Comparison of ENCODE assay signal across 12 cellular contexts in the genomic region with DNA sequence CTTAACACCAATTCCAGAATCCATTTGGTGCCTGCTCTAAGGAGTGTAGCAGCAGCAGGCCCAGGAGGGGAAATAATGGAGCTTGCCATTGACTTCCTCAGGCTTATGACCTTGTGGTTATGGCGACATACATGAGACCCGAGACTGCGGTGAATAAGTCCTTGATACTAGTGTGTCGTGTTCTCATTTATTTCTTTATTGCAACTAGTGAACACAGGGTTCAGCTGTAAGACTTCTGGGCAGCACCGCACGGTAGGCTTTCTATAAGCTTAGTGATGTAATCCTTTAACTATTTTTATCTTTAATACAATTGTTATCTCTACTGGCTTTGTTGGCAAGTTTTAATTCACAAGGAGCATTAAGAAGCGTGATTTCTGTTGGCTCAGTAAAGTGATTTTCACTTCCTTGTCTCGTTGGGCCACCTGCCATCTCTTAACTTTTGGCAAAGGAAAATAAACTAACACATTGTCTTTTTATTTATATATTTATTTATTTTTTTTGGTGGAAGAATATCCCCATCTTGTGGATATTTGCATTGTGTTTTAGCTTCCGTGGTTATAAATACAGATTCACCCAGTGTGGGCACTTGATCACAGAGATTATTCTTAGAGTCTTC.
DNase-seq lines count a peak whose midpoint lies in the region; ATAC-seq and TF ChIP-seq lines count a peak whose summit lies in the region.
"Had no signal": no experiment of that assay in that cellular context is flagged by ENCODE, and none has a peak within 500 bp of the region (broad histone marks: within the 10 kb centered on the region; RNA-seq: fewer than 3 reads in every experiment).

No MANE protein-coding gene starts in this region.

- peaks cover 4% of the 10 kb centered on the region for H3K27me3 Mint-ChIP-seq in nephron (ENCODE audit: low read depth)
- H3K27me3 Mint-ChIP-seq in activated CD4-positive, alpha-beta T cell treated with anti-CD3 and anti-CD28 coated beads, Interleukin-2, amount 10 ng/mL, durations not matched to agents 24 days and 14 days = peaks cover 2% of the 10 kb centered on the region

- no peaks in the 10 kb centered on the region for H3K9me3 ChIP-seq in OCI-LY1 (ENCODE audit: low read length)
- H3K9me3 ChIP-seq in fibroblast of lung (ENCODE audit: control insufficient read depth, insufficient read depth, low read depth, low read length) = no peaks in the 10 kb centered on the region

- H3K4me2 ChIP-seq in OCI-LY1 (ENCODE audit: low read length) (peak overlapping the region; percentile 63), fibroblast of lung (ENCODE audit: extremely low read depth, insufficient read depth, low read length) (no peak overlapping the region)

- H3K36me3 Mint-ChIP-seq in nephron (ENCODE audit: low read depth) = peaks cover 5% of the 10 kb centered on the region
- no peaks in the 10 kb centered on the region for H3K36me3 Mint-ChIP-seq in activated CD4-positive, alpha-beta T cell treated with anti-CD3 and anti-CD28 coated beads, Interleukin-2, amount 10 ng/mL, durations not matched to agents 24 days and 14 days (ENCODE audit: low read depth)
- H3K36me3 Mint-ChIP-seq: stimulated activated effector memory CD8-positive, alpha-beta T cell treated with anti-CD3 and anti-CD28 coated beads, Interleukin-12 subunit alpha, Interleukin-12 subunit beta, amount 100 ng/mL, for 72 hours had no signal

- H3K36me3 ChIP-seq in OCI-LY1 (ENCODE audit: insufficient read depth, low read length) (peaks cover 46% of the 10 kb centered on the region), fibroblast of lung (ENCODE audit: control insufficient read depth, insufficient read depth, low read length) (no peaks in the 10 kb centered on the region)

- peaks cover 3% of the 10 kb centered on the region for H3K9me3 Mint-ChIP-seq in nephron
- no peaks in the 10 kb centered on the region for H3K9me3 Mint-ChIP-seq in activated CD4-positive, alpha-beta T cell treated with anti-CD3 and anti-CD28 coated beads, Interleukin-2, amount 10 ng/mL, durations not matched to agents 24 days and 14 days
- H3K9me3 Mint-ChIP-seq: activated naive CD4-positive, alpha-beta T cell treated with anti-CD3 and anti-CD28 coated beads for 36 hours; stimulated activated effector memory CD8-positive, alpha-beta T cell treated with anti-CD3 and anti-CD28 coated beads, Interleukin-12 subunit alpha, Interleukin-12 subunit beta, amount 100 ng/mL, for 72 hours had no signal

- H3K4me3 ChIP-seq in OCI-LY1 (ENCODE audit: low read depth, low read length, poor library complexity, severe bottlenecking) = peak overlapping the region; percentile 11
- no peak overlapping the region for H3K4me3 ChIP-seq in fibroblast of lung (replicated peaks in 1 of 4; ENCODE audit: control extremely low read depth in 1 of 4, insufficient read depth in 1 of 4, low read depth in 3 of 4, low read length in 4 of 4)

- H3K4me1 ChIP-seq in OCI-LY1 (ENCODE audit: insufficient read depth, low read length, severe bottlenecking) (peaks cover 57% of the 10 kb centered on the region), fibroblast of lung (ENCODE audit: control insufficient read depth, extremely low read depth, insufficient read depth, low read length) (no peaks in the 10 kb centered on the region)

- peaks cover 31% of the 10 kb centered on the region for H3K4me1 Mint-ChIP-seq in nephron
- peaks cover 5% of the 10 kb centered on the region for H3K4me1 Mint-ChIP-seq in activated CD4-positive, alpha-beta T cell treated with anti-CD3 and anti-CD28 coated beads, Interleukin-2, amount 10 ng/mL, durations not matched to agents 24 days and 14 days
- H3K4me1 Mint-ChIP-seq: stimulated activated effector memory CD8-positive, alpha-beta T cell treated with anti-CD3 and anti-CD28 coated beads, Interleukin-12 subunit alpha, Interleukin-12 subunit beta, amount 100 ng/mL, for 72 hours had no signal

- peak overlapping the region in 2 of 3 experiments; percentile 11 to 42 for H3K27ac Mint-ChIP-seq in nephron
- H3K27ac Mint-ChIP-seq in activated CD4-positive, alpha-beta T cell treated with anti-CD3 and anti-CD28 coated beads, Interleukin-2, amount 10 ng/mL, durations not matched to agents 24 days and 14 days = no peak overlapping the region
- H3K27ac Mint-ChIP-seq: activated naive CD4-positive, alpha-beta T cell treated with anti-CD3 and anti-CD28 coated beads for 36 hours; stimulated activated effector memory CD8-positive, alpha-beta T cell treated with anti-CD3 and anti-CD28 coated beads, Interleukin-12 subunit alpha, Interleukin-12 subunit beta, amount 100 ng/mL, for 72 hours had no signal

- peaks cover 6% of the 10 kb centered on the region; the same call in 1 of the 2 replicates for H3F3A ChIP-seq in OCI-LY1 (ENCODE audit: insufficient read depth, low read length)

- peak overlapping the region; percentile 44 for H3K9ac ChIP-seq in OCI-LY1 (ENCODE audit: low read length)
- H3K9ac ChIP-seq in fibroblast of lung (ENCODE audit: insufficient read depth, low read length) = no peak overlapping the region

- H4K20me1 ChIP-seq in OCI-LY1 (ENCODE audit: insufficient read depth, low read length) (no peaks in the 10 kb centered on the region), fibroblast of lung (ENCODE audit: control insufficient read depth, extremely low read depth, insufficient read depth, low read length) (no peaks in the 10 kb centered on the region)

- TF ChIP-seq CTCF in OCI-LY1 (IDR thresholded peaks at IDR 0.05; ENCODE audit: low read length) (no peak), fibroblast of lung (conservative IDR thresholded peaks at IDR 0.05 in 1 of 2, IDR thresholded peaks at IDR 0.05 in 1 of 2; ENCODE audit: low read depth in 1 of 2, low read length in 2 of 2) (peak in 1 of 2 donors; percentile 3), nephron (IDR thresholded peaks at IDR 0.05; ENCODE audit: unreplicated experiment in 3 of 3) (no peak)

- H3K27ac ChIP-seq in OCI-LY1 (ENCODE audit: low read depth, low read length, poor library complexity, severe bottlenecking) = peak overlapping the region; percentile 99
- H3K27ac ChIP-seq in fibroblast of lung (ENCODE audit: insufficient read depth, low read length) = no peak overlapping the region

- H3K4me3 Mint-ChIP-seq in nephron = no peak overlapping the region
- H3K4me3 Mint-ChIP-seq in activated CD4-positive, alpha-beta T cell treated with anti-CD3 and anti-CD28 coated beads, Interleukin-2, amount 10 ng/mL, durations not matched to agents 24 days and 14 days = no peak overlapping the region
- H3K4me3 Mint-ChIP-seq: activated naive CD4-positive, alpha-beta T cell treated with anti-CD3 and anti-CD28 coated beads for 36 hours; stimulated activated effector memory CD8-positive, alpha-beta T cell treated with anti-CD3 and anti-CD28 coated beads, Interleukin-12 subunit alpha, Interleukin-12 subunit beta, amount 100 ng/mL, for 72 hours had no signal

- intact Hi-C loops in activated CD4-positive, alpha-beta T cell treated with anti-CD3 and anti-CD28 coated beads, Interleukin-2, amount 10 ng/mL, durations not matched to agents 24 days and 14 days (cut with micrococcal nuclease) = no loop called here

- no peaks in the 10 kb centered on the region for H3K9me2 ChIP-seq in OCI-LY1 (ENCODE audit: low read depth, low read length)

- ATAC-seq in GM21576 (IDR thresholded peaks at IDR 0.05; ENCODE audit: unreplicated experiment) = no peak
- ATAC-seq: stimulated activated effector memory CD8-positive, alpha-beta T cell treated with anti-CD3 and anti-CD28 coated beads, Interleukin-12 subunit alpha, Interleukin-12 subunit beta, amount 100 ng/mL, for 72 hours had no signal

- DNase-seq in ELR (ENCODE audit: low read depth) (peak; percentile 19), fibroblast of lung (ENCODE audit: low read depth in 2 of 2) (peak; percentile 70 to 71), NCI-H1436 (lab: John Stamatoyannopoulos, UW) (no peak), RKO (ENCODE audit: low spot score) (no peak)
- no peak for DNase-seq in activated CD4-positive, alpha-beta T cell treated with anti-CD3 and anti-CD28 coated beads, Interleukin-2, amount 10 ng/mL, durations not matched to agents 24 days and 14 days
- DNase-seq: activated CD4-positive, alpha-beta T cell treated with anti-CD3 and anti-CD28 coated beads for 1 hour; activated naive CD4-positive, alpha-beta T cell treated with anti-CD3 and anti-CD28 coated beads for 36 hours; stimulated activated CD4-positive, alpha-beta T cell treated with anti-CD3 and anti-CD28 coated beads, Interleukin-12 subunit alpha, Interleukin-12 subunit beta, amount 100 ng/mL, for 4 hours had no signal

- no peak overlapping the region for H2AFZ ChIP-seq in OCI-LY1 (ENCODE audit: low read length)
- no peak overlapping the region for H2AFZ ChIP-seq in fibroblast of lung (ENCODE audit: low read length)

- no peaks in the 10 kb centered on the region for H3K27me3 ChIP-seq in OCI-LY1 (ENCODE audit: insufficient read depth, low read length)
- H3K27me3 ChIP-seq in fibroblast of lung (ENCODE audit: control insufficient read depth, insufficient read depth, low read length) = no peaks in the 10 kb centered on the region

- peaks cover 10% of the 10 kb centered on the region; the same call in 1 of the 2 replicates for H3K79me2 ChIP-seq in OCI-LY1 (ENCODE audit: insufficient read depth, low read length)
- no peaks in the 10 kb centered on the region for H3K79me2 ChIP-seq in fibroblast of lung (ENCODE audit: control insufficient read depth, insufficient read depth, low read length)

Comparison
In these comparisons a context has a peak if more than half of its experiments do, and no peak if none do; other contexts are left out.
1. DNase-seq: peak in ELR (single experiment) and fibroblast of lung (2 of 2); none in activated CD4-positive, alpha-beta T cell treated with anti-CD3 and anti-CD28 coated beads, Interleukin-2, amount 10 ng/mL, durations not matched to agents 24 days and 14 days (single experiment), NCI-H1436 (single experiment) and RKO (single experiment).